Comparison of ENCODE assay signal across 11 cellular contexts in genomic region chr6:167824591-167825041, GRCh38. TPM values are rescaled to one million over a fixed set of nuclear protein-coding genes. Genes with fewer than 3 reads are reported as not detected.
DNase-seq lines count a peak whose midpoint lies in the region; ATAC-seq lines count a peak whose summit lies in the region.
"Had no signal": no experiment of that assay in that cellular context is flagged by ENCODE, and none has a peak within 500 bp of the region (broad histone marks: within the 10 kb centered on the region; RNA-seq: fewer than 3 reads in every experiment).

No MANE protein-coding gene starts in this region.

- no peak for DNase-seq in activated naive CD4-positive, alpha-beta T cell treated with anti-CD3 and anti-CD28 coated beads, Interleukin-2, amount 50 U/mL, for 72 hours (ENCODE audit: low spot score in 2 of 2)
- peak; percentile 66 for DNase-seq in adipocyte (ENCODE audit: low read depth)
- DNase-seq in immature natural killer cell = no peak
- DNase-seq in superior temporal gyrus (ENCODE audit: extremely low spot score) = peak; percentile 80
- no peak for DNase-seq in HCEC 1CT
- DNase-seq in SIG-M5 treated with dmso at 0.1 percent for 504 hours (lab: John Stamatoyannopoulos, UW; ENCODE audit: unreplicated experiment) = no peak
- no peak for DNase-seq in NCI-H526 (lab: John Stamatoyannopoulos, UW)
- DNase-seq: Calu3, H7, NCI-H2081 treated with DMSO at 0.1 percent for 48 hours had no signal

- H3K27me3 ChIP-seq in adipocyte (replicated peaks; ENCODE audit: control insufficient read depth, insufficient read depth, low read length) = no peaks in the 10 kb centered on the region

- no peaks in the 10 kb centered on the region for H3K36me3 Mint-ChIP-seq in activated naive CD4-positive, alpha-beta T cell treated with anti-CD3 and anti-CD28 coated beads, Interleukin-2, amount 50 U/mL, for 24 hours
- peaks cover 5 to 22% of the 10 kb centered on the region in 2 donors for H3K36me3 Mint-ChIP-seq in activated naive CD4-positive, alpha-beta T cell treated with anti-CD3 and anti-CD28 coated beads, Interleukin-2, amount 50 U/mL, for 72 hours
- peaks cover 0 to 3% (median 0%) of the 10 kb centered on the region in 3 donors for H3K36me3 Mint-ChIP-seq in immature natural killer cell

- peaks cover 38% of the 10 kb centered on the region for H3K27me3 Mint-ChIP-seq in activated naive CD4-positive, alpha-beta T cell treated with anti-CD3 and anti-CD28 coated beads, Interleukin-2, amount 50 U/mL, for 24 hours
- peaks cover 25 to 46% (median 33%) of the 10 kb centered on the region in 3 donors for H3K27me3 Mint-ChIP-seq in immature natural killer cell (ENCODE audit: low read depth in 3 of 3)

- no peaks in the 10 kb centered on the region for H3K9me3 ChIP-seq in adipocyte (ENCODE audit: control insufficient read depth, low read length)

- peaks cover 18% of the 10 kb centered on the region for H3K4me1 Mint-ChIP-seq in activated naive CD4-positive, alpha-beta T cell treated with anti-CD3 and anti-CD28 coated beads, Interleukin-2, amount 50 U/mL, for 24 hours
- H3K4me1 Mint-ChIP-seq in immature natural killer cell = peaks cover 17 to 27% of the 10 kb centered on the region in 2 donors

- no peaks in the 10 kb centered on the region for H3K9me3 Mint-ChIP-seq in activated naive CD4-positive, alpha-beta T cell treated with anti-CD3 and anti-CD28 coated beads, Interleukin-2, amount 50 U/mL, for 24 hours
- H3K9me3 Mint-ChIP-seq in activated naive CD4-positive, alpha-beta T cell treated with anti-CD3 and anti-CD28 coated beads, Interleukin-2, amount 50 U/mL, for 72 hours = no peaks in the 10 kb centered on the region
- H3K9me3 Mint-ChIP-seq in immature natural killer cell = peaks cover 0 to 7% (median 0%) of the 10 kb centered on the region in 6 donors

- H3K4me3 ChIP-seq in adipocyte (ENCODE audit: low read length) = peak overlapping the region; percentile 39

- H3K4me1 ChIP-seq in adipocyte (ENCODE audit: control insufficient read depth, insufficient read depth, low read length) = peaks cover 17% of the 10 kb centered on the region

- no peak overlapping the region for H3K9ac ChIP-seq in adipocyte (ENCODE audit: low read length)

- H3K4me3 Mint-ChIP-seq in activated naive CD4-positive, alpha-beta T cell treated with anti-CD3 and anti-CD28 coated beads, Interleukin-2, amount 50 U/mL, for 24 hours = peak overlapping the region; percentile 15
- H3K4me3 Mint-ChIP-seq in immature natural killer cell = peak overlapping the region; percentile 48 to 90 (median 88)

- H3K27ac Mint-ChIP-seq in activated naive CD4-positive, alpha-beta T cell treated with anti-CD3 and anti-CD28 coated beads, Interleukin-2, amount 50 U/mL, for 24 hours = no peak overlapping the region
- no peak overlapping the region for H3K27ac Mint-ChIP-seq in activated naive CD4-positive, alpha-beta T cell treated with anti-CD3 and anti-CD28 coated beads, Interleukin-2, amount 50 U/mL, for 72 hours
- H3K27ac Mint-ChIP-seq in immature natural killer cell = no peak overlapping the region

- no peak for ATAC-seq in activated naive CD4-positive, alpha-beta T cell treated with anti-CD3 and anti-CD28 coated beads, Interleukin-2, amount 50 U/mL, for 72 hours

- H3K36me3 ChIP-seq in adipocyte (ENCODE audit: control insufficient read depth, insufficient read depth, low read length, severe bottlenecking) = no peaks in the 10 kb centered on the region

RNA-seq across cellular contexts. Expression of gene AFDN, which starts 2.1 kb away (rescaled TPM):
- 10 to 100 TPM; 13.5 to 15.4 TPM for total RNA-seq in activated naive CD4-positive, alpha-beta T cell treated with anti-CD3 and anti-CD28 coated beads, Interleukin-2, amount 50 U/mL, for 72 hours
- 1 to 10 TPM in 1 of 3 donors, under 1 TPM in 1, not detected in 1; 0.27 to 1.5 TPM for polyA plus RNA-seq in immature natural killer cell

Comparison
In these comparisons a context has a peak if more than half of its experiments do, and no peak if none do; other contexts are left out.
1. DNase-seq: peak in adipocyte (single experiment) and superior temporal gyrus (single experiment); none in activated naive CD4-positive, alpha-beta T cell treated with anti-CD3 and anti-CD28 coated beads, Interleukin-2, amount 50 U/mL, for 72 hours (0 of 2), immature natural killer cell (0 of 3), HCEC 1CT (single experiment), SIG-M5 treated with dmso at 0.1 percent for 504 hours (single experiment) and NCI-H526 (0 of 2).